8 cellular contexts compared by ENCODE assay signal in the genomic region with DNA sequence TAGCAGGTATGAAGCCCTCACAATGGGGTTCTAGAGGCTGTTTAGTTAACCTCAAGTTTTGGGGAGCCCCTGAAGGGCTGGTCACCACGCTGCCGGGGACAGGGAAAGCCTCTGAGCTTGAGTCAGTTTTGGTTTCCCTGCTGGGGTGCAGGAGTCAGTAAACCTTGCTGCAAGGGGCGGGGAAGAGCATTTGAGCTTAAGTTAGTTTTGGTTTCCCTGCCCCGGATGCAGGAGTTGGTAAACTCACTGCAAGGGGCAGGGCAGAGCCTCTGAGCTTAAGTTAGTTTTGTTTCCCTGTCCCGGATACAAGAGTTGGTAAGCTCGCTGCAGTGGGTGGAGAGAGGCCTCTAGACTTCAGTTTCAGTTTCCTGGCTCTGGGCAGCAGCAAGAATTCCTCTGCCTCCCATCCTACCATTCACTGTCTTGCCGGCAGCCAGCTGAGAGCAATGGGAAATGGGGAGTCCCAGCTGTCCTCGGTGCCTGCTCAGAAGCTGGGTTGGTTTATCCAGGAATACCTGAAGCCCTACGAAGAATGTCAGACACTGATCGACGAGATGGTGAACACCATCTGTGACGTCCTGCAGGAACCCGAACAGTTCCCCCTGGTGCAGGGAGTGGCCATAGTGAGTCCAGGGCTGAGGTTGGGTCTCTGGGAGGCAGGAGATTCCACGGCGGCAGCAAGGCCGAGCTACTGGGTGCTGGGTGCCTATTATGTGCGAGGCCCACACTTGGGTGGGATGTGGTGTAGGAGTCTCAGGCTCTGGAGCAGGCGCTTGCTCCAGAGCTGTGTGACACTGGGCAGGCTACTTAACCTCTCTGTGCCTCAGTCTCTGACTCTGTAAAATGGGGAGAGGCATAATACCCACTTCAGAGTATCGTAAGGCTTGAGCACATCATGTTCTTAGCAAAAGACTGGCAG. TPM values are rescaled to one million over a fixed set of nuclear protein-coding genes. Genes with fewer than 3 reads are reported as not detected.
DNase-seq lines count a peak whose midpoint lies in the region; ATAC-seq, FAIRE-seq and TF ChIP-seq lines count a peak whose summit lies in the region.

OAS2 (plus strand) TSS at position 357 of the 919 bp plus-strand sequence; CDS start at position 447, 90 bp downstream.

- H3K27ac ChIP-seq in Peyer's patch (peak within 1 kb of the TSS; percentile 86 to 92 (median 91)), heart right ventricle (peak within 1 kb of the TSS; percentile 68 to 94 (median 88))

- H3K36me3 Mint-ChIP-seq in activated naive CD4-positive, alpha-beta T cell treated with anti-CD3 and anti-CD28 coated beads, Interleukin-2, amount 10 ng/mL, durations not matched to agents 7 days and 5 days = peaks cover 41% of the 10 kb centered on the region

- TF ChIP-seq CTCF in Peyer's patch (IDR thresholded peaks at IDR 0.05) (no peak), heart right ventricle (IDR thresholded peaks at IDR 0.05) (no peak)

- DNase-seq in GM18507 (ENCODE audit: extremely low spot score, insufficient read length, low read depth) (peak; percentile 78), Peyer's patch (peak; percentile 61 to 94 (median 89)), heart right ventricle (peak; percentile 23 to 78), RCC 7860 (ENCODE audit: low spot score) (no peak), GF-D8 (lab: John Stamatoyannopoulos, UW) (no peak)
- DNase-seq in activated naive CD4-positive, alpha-beta T cell treated with anti-CD3 and anti-CD28 coated beads, Interleukin-2, amount 10 ng/mL, durations not matched to agents 7 days and 5 days = peak; percentile 92
- DNase-seq in stimulated activated CD4-positive, alpha-beta T cell treated with anti-CD3 and anti-CD28 coated beads, Interleukin-12 subunit alpha, Interleukin-12 subunit beta, amount 100 ng/mL, for 48 hours (ENCODE audit: low read depth in 2 of 3, low spot score in 1 of 3) = peak; percentile 61 to 73 (median 63)

- H3K9me3 ChIP-seq in Peyer's patch (no peaks in the 10 kb centered on the region), heart right ventricle (peaks cover 0 to 28% (median 12%) of the 10 kb centered on the region in 11 donors)

- peaks cover 0 to 7% (median 0%) of the 10 kb centered on the region in 4 donors for H3K4me1 ChIP-seq in Peyer's patch
- peaks cover 0 to 39% (median 11%) of the 10 kb centered on the region in 9 donors for H3K4me1 ChIP-seq in heart right ventricle

- H3K4me3 ChIP-seq in Peyer's patch (peak within 1 kb of the TSS; percentile 52 to 63 (median 61)), heart right ventricle (peak within 1 kb of the TSS; percentile 20 to 70 (median 62))

- H3K36me3 ChIP-seq in Peyer's patch (no peaks in the 10 kb centered on the region), heart right ventricle (no peaks in the 10 kb centered on the region)

- ATAC-seq in HG02852 (IDR thresholded peaks at IDR 0.05; ENCODE audit: unreplicated experiment) (peak; percentile 83), heart right ventricle (peak; percentile 91 to 96 (median 95))

- peaks cover 19% of the 10 kb centered on the region for H3K9me3 Mint-ChIP-seq in activated naive CD4-positive, alpha-beta T cell treated with anti-CD3 and anti-CD28 coated beads, Interleukin-2, amount 10 ng/mL, durations not matched to agents 7 days and 5 days

- H3K27me3 Mint-ChIP-seq in activated naive CD4-positive, alpha-beta T cell treated with anti-CD3 and anti-CD28 coated beads, Interleukin-2, amount 10 ng/mL, durations not matched to agents 7 days and 5 days = peaks cover 4% of the 10 kb centered on the region

- FAIRE-seq in GM18507 (lab: Jason Lieb, UNC) = peak; percentile 98
- no peak for FAIRE-seq in RCC 7860 (lab: Jason Lieb, UNC)

- intact Hi-C loops in heart right ventricle (cut with DNase I) = loop anchor here in 2 of 10 donors (2.0 to 10.0 kb wide), 3 partner anchors 36 to 74 kb away; partner anchors contain the start of genes OAS1 (in 1 of the 2) and OAS3 (in 1 of the 2)

- WGBS in heart right ventricle, 2 donors = 34 to 39% methylated on average over 19 of the region's 19 CpGs

- peak within 1 kb of the TSS; percentile 99 for H3K4me3 Mint-ChIP-seq in activated naive CD4-positive, alpha-beta T cell treated with anti-CD3 and anti-CD28 coated beads, Interleukin-2, amount 10 ng/mL, durations not matched to agents 7 days and 5 days

- H3K27ac Mint-ChIP-seq in activated naive CD4-positive, alpha-beta T cell treated with anti-CD3 and anti-CD28 coated beads, Interleukin-2, amount 10 ng/mL, durations not matched to agents 7 days and 5 days = peak within 1 kb of the TSS; percentile 100

- TF ChIP-seq POLR2A in Peyer's patch (IDR thresholded peaks at IDR 0.05) = peak; percentile 59 to 60

- H3K4me1 Mint-ChIP-seq in activated naive CD4-positive, alpha-beta T cell treated with anti-CD3 and anti-CD28 coated beads, Interleukin-2, amount 10 ng/mL, durations not matched to agents 7 days and 5 days = peaks cover 49% of the 10 kb centered on the region

- CTCF ChIA-PET in activated naive CD4-positive, alpha-beta T cell treated with anti-CD3 and anti-CD28 coated beads, Interleukin-2, amount 10 ng/mL, durations not matched to agents 7 days and 5 days (lab: Charles Lee) = interaction anchor here (0.7 to 8.2 kb wide), 8 partner anchors 10 to 567 kb away, joined by 3 to 106 read pairs (median 3); partner anchors contain the start of gene OAS3

- H3K27me3 ChIP-seq in Peyer's patch (no peaks in the 10 kb centered on the region), heart right ventricle (no peaks in the 10 kb centered on the region)

RNA-seq across cellular contexts. Expression of gene OAS2, which starts in this region (rescaled TPM):
- total RNA-seq in Peyer's patch (10 to 100 TPM in 1 of 4 donors, 1 to 10 TPM in 3; 1.3 to 18.2 (median 3.5) TPM), heart right ventricle (10 to 100 TPM in 4 of 10 donors, 1 to 10 TPM in 6; 5.3 to 24.2 (median 9.4) TPM)
- 1 to 10 TPM; 3.3 to 6.8 TPM for polyA plus RNA-seq in heart right ventricle

Comparison
In these comparisons a context has a peak if more than half of its experiments do, and no peak if none do; other contexts are left out.
1. DNase-seq: peak in GM18507 (single experiment), Peyer's patch (3 of 3), activated naive CD4-positive, alpha-beta T cell treated with anti-CD3 and anti-CD28 coated beads, Interleukin-2, amount 10 ng/mL, durations not matched to agents 7 days and 5 days (single experiment), heart right ventricle (2 of 2) and stimulated activated CD4-positive, alpha-beta T cell treated with anti-CD3 and anti-CD28 coated beads, Interleukin-12 subunit alpha, Interleukin-12 subunit beta, amount 100 ng/mL, for 48 hours (3 of 3); none in RCC 7860 (single experiment) and GF-D8 (single experiment).